In genomic region chr6:168901076-168901475, GRCh38 we compare ENCODE assay signal across 34 cellular contexts.
"Had no signal": no experiment of that assay in that cellular context is flagged by ENCODE, and none has a peak within 500 bp of the region (broad histone marks: within the 10 kb centered on the region; RNA-seq: fewer than 3 reads in every experiment).

No MANE protein-coding gene starts in this region.

- H3K4me1 ChIP-seq: adrenal gland, foreskin keratinocyte, heart left ventricle had no signal

- H3K27me3 Mint-ChIP-seq: activated CD4-positive, alpha-beta memory T cell treated with anti-CD3 and anti-CD28 coated beads for 36 hours; activated CD4-positive, alpha-beta T cell treated with anti-CD3 and anti-CD28 coated beads for 36 hours; activated naive CD4-positive, alpha-beta T cell treated with anti-CD3 and anti-CD28 coated beads, Interleukin-2, amount 50 U/mL, for 24 hours; activated naive CD8-positive, alpha-beta T cell treated with anti-CD3 and anti-CD28 coated beads for 36 hours; activated naive CD8-positive, alpha-beta T cell treated with anti-CD3 and anti-CD28 coated beads, Interleukin-2, amount 50 U/mL, for 24 hours had no signal

- H3K4me3 Mint-ChIP-seq: activated CD4-positive, alpha-beta memory T cell treated with anti-CD3 and anti-CD28 coated beads for 36 hours; activated CD4-positive, alpha-beta T cell treated with anti-CD3 and anti-CD28 coated beads for 36 hours; activated CD4-positive, alpha-beta T cell treated with anti-CD3 and anti-CD28 coated beads, Interleukin-2, amount 10 ng/mL, durations not matched to agents 24 days and 14 days; activated CD8-positive, alpha-beta memory T cell treated with anti-CD3 and anti-CD28 coated beads, Interleukin-2, amount 10 ng/mL, durations not matched to agents 7 days and 5 days; activated CD8-positive, alpha-beta T cell treated with anti-CD3 and anti-CD28 coated beads, Interleukin-2, amount 10 ng/mL, durations not matched to agents 7 days and 5 days; activated naive CD4-positive, alpha-beta T cell treated with anti-CD3 and anti-CD28 coated beads for 36 hours; activated naive CD4-positive, alpha-beta T cell treated with anti-CD3 and anti-CD28 coated beads, Interleukin-2, amount 50 U/mL, for 24 hours; activated naive CD8-positive, alpha-beta T cell treated with anti-CD3 and anti-CD28 coated beads for 36 hours; activated naive CD8-positive, alpha-beta T cell treated with anti-CD3 and anti-CD28 coated beads, Interleukin-2, amount 50 U/mL, for 24 hours; activated T-helper 1 cell treated with anti-CD3 and anti-CD28 coated beads, Interleukin-12 subunit alpha, Interleukin-12 subunit beta, Interleukin-2, Interleukin-4 antibody, amounts not matched to agents 30 ng/mL and 10 ng/mL and 1 ng/mL, durations not matched to agents 14 hours and 24 hours and 36 hours; central memory CD8-positive, alpha-beta T cell; effector memory CD8-positive, alpha-beta T cell; T-helper 17 cell; T-helper 2 cell treated with Interferon-gamma antibody and Interleukin-4, amounts not matched to agents 5 μg/mL and 100 μg/mL, for 36 hours had no signal

- H3K9me3 Mint-ChIP-seq: activated CD4-positive, alpha-beta memory T cell treated with anti-CD3 and anti-CD28 coated beads for 36 hours; activated CD4-positive, alpha-beta T cell treated with anti-CD3 and anti-CD28 coated beads, Interleukin-2, amount 10 ng/mL, durations not matched to agents 24 days and 14 days; activated naive CD4-positive, alpha-beta T cell treated with anti-CD3 and anti-CD28 coated beads for 36 hours; activated naive CD4-positive, alpha-beta T cell treated with anti-CD3 and anti-CD28 coated beads, Interleukin-2, amount 50 U/mL, for 24 hours; activated naive CD8-positive, alpha-beta T cell treated with anti-CD3 and anti-CD28 coated beads, Interleukin-2, amount 50 U/mL, for 24 hours; activated T-helper 1 cell treated with anti-CD3 and anti-CD28 coated beads, Interleukin-12 subunit alpha, Interleukin-12 subunit beta, Interleukin-2, Interleukin-4 antibody, amounts not matched to agents 30 ng/mL and 10 ng/mL and 1 ng/mL, durations not matched to agents 14 hours and 24 hours and 36 hours; activated T-helper 2 cell treated with anti-CD3 and anti-CD28 coated beads, Interferon-gamma antibody, Interleukin-2, Interleukin-4, amounts not matched to agents 10 μg/mL and 5 μg/mL and 100 μg/mL, durations not matched to agents 14 hours and 24 hours and 36 hours; central memory CD8-positive, alpha-beta T cell; effector memory CD8-positive, alpha-beta T cell; T-helper 2 cell treated with Interferon-gamma antibody and Interleukin-4, amounts not matched to agents 5 μg/mL and 100 μg/mL, for 36 hours had no signal

- H3K9me3 ChIP-seq: adrenal gland, gastrocnemius medialis had no signal

- H3K4me1 Mint-ChIP-seq: activated CD4-positive, alpha-beta T cell treated with anti-CD3 and anti-CD28 coated beads for 36 hours had no signal

- H3K36me3 ChIP-seq: adrenal gland, brain microvascular endothelial cell, gastrocnemius medialis, heart left ventricle had no signal

- H3K36me3 Mint-ChIP-seq: activated CD4-positive, alpha-beta memory T cell treated with anti-CD3 and anti-CD28 coated beads for 36 hours; activated CD8-positive, alpha-beta memory T cell treated with anti-CD3 and anti-CD28 coated beads, Interleukin-2, amount 10 ng/mL, durations not matched to agents 7 days and 5 days; activated naive CD4-positive, alpha-beta T cell treated with anti-CD3 and anti-CD28 coated beads, Interleukin-2, amount 50 U/mL, for 24 hours; activated naive CD8-positive, alpha-beta T cell treated with anti-CD3 and anti-CD28 coated beads for 36 hours had no signal

- FAIRE-seq: bronchial epithelial cell, colon had no signal

- H3K27me3 ChIP-seq: adrenal gland, brain microvascular endothelial cell, foreskin keratinocyte, gastrocnemius medialis, heart left ventricle had no signal

- H3K27ac Mint-ChIP-seq: activated CD4-positive, alpha-beta memory T cell treated with anti-CD3 and anti-CD28 coated beads for 36 hours; activated CD4-positive, alpha-beta T cell treated with anti-CD3 and anti-CD28 coated beads for 36 hours; activated CD4-positive, alpha-beta T cell treated with anti-CD3 and anti-CD28 coated beads, Interleukin-2, amount 10 ng/mL, durations not matched to agents 24 days and 14 days; activated CD8-positive, alpha-beta memory T cell treated with anti-CD3 and anti-CD28 coated beads, Interleukin-2, amount 10 ng/mL, durations not matched to agents 7 days and 5 days; activated CD8-positive, alpha-beta T cell treated with anti-CD3 and anti-CD28 coated beads, Interleukin-2, amount 10 ng/mL, durations not matched to agents 7 days and 5 days; activated naive CD4-positive, alpha-beta T cell treated with anti-CD3 and anti-CD28 coated beads for 36 hours; activated naive CD4-positive, alpha-beta T cell treated with anti-CD3 and anti-CD28 coated beads, Interleukin-2, amount 50 U/mL, for 24 hours; activated naive CD8-positive, alpha-beta T cell treated with anti-CD3 and anti-CD28 coated beads for 36 hours; activated naive CD8-positive, alpha-beta T cell treated with anti-CD3 and anti-CD28 coated beads, Interleukin-2, amount 50 U/mL, for 24 hours; activated T-helper 1 cell treated with anti-CD3 and anti-CD28 coated beads, Interleukin-12 subunit alpha, Interleukin-12 subunit beta, Interleukin-2, Interleukin-4 antibody, amounts not matched to agents 30 ng/mL and 10 ng/mL and 1 ng/mL, durations not matched to agents 14 hours and 24 hours and 36 hours; activated T-helper 2 cell treated with anti-CD3 and anti-CD28 coated beads, Interferon-gamma antibody, Interleukin-2, Interleukin-4, amounts not matched to agents 10 μg/mL and 5 μg/mL and 100 μg/mL, durations not matched to agents 14 hours and 24 hours and 36 hours; effector memory CD8-positive, alpha-beta T cell; T-helper 17 cell; T-helper 2 cell treated with Interferon-gamma antibody and Interleukin-4, amounts not matched to agents 5 μg/mL and 100 μg/mL, for 36 hours had no signal

- H3K4me3 ChIP-seq: adrenal gland, gastrocnemius medialis, heart left ventricle had no signal

- H3K27ac ChIP-seq: adrenal gland, brain microvascular endothelial cell, foreskin keratinocyte, gastrocnemius medialis, heart left ventricle had no signal

- DNase-seq: activated CD4-positive, alpha-beta memory T cell treated with anti-CD3 and anti-CD28 coated beads for 36 hours; activated CD4-positive, alpha-beta T cell treated with anti-CD3 and anti-CD28 coated beads for 36 hours; activated CD4-positive, alpha-beta T cell treated with anti-CD3 and anti-CD28 coated beads, Interleukin-2, amount 10 ng/mL, durations not matched to agents 24 days and 14 days; activated CD4-positive, CD25-positive, alpha-beta regulatory T cell; activated CD4-positive, CD25-positive, alpha-beta regulatory T cell treated with anti-CD3 and anti-CD28 coated beads, Interleukin-2, amount 50 U/mL, for 72 hours; activated CD8-positive, alpha-beta memory T cell treated with anti-CD3 and anti-CD28 coated beads, Interleukin-2, amount 10 ng/mL, durations not matched to agents 7 days and 5 days; activated CD8-positive, alpha-beta memory T cell treated with anti-CD3 and anti-CD28 coated beads, Interleukin-2, amount 50 U/mL, for 4 hours; activated CD8-positive, alpha-beta T cell treated with anti-CD3 and anti-CD28 coated beads, Interleukin-2, amount 10 ng/mL, durations not matched to agents 7 days and 5 days; activated effector memory CD4-positive, alpha-beta T cell treated with anti-CD3 and anti-CD28 coated beads, Interleukin-2, amount 50 U/mL, for 16 hours; activated naive CD4-positive, alpha-beta T cell treated with anti-CD3 and anti-CD28 coated beads for 36 hours; activated naive CD8-positive, alpha-beta T cell treated with anti-CD3 and anti-CD28 coated beads for 36 hours; activated naive CD8-positive, alpha-beta T cell treated with anti-CD3 and anti-CD28 coated beads, Interleukin-2, amount 50 U/mL, for 24 hours; activated T-cell treated with anti-CD3 and anti-CD28 coated beads, Interleukin-2, amount 50 U/mL, for 1 hour; activated T-cell treated with anti-CD3 and anti-CD28 coated beads, Interleukin-2, amount 50 U/mL, for 48 hours; adrenal gland; amygdala; brain microvascular endothelial cell; cortex of kidney; dermis blood vessel endothelial cell; effector CD4-positive, alpha-beta T cell; effector memory CD8-positive, alpha-beta T cell; foreskin keratinocyte; gastrocnemius medialis; glutamatergic neuron; heart left ventricle; T-helper 1 cell; T-helper 17 cell had no signal
